8 cellular contexts compared by ENCODE assay signal in genomic region chr1:202192770-202193613, GRCh38. TPM values are rescaled to one million over a fixed set of nuclear protein-coding genes. Genes with fewer than 3 reads are reported as not detected.
DNase-seq lines count a peak whose midpoint lies in the region; ATAC-seq and TF ChIP-seq lines count a peak whose summit lies in the region.

No MANE protein-coding gene starts in this region.

- intact Hi-C loops in left ventricle myocardium superior (cut with micrococcal nuclease) = no loop called here
- intact Hi-C loops in sigmoid colon (cut with DNase I) = loop anchor here (2.0 kb wide), 1 partner anchor 122 kb away; no protein-coding TSS in a partner anchor

- H3K4me3 Mint-ChIP-seq in activated naive CD8-positive, alpha-beta T cell treated with anti-CD3 and anti-CD28 coated beads for 36 hours = no peak overlapping the region

- H3K27ac ChIP-seq in sigmoid colon = no peak overlapping the region

- TF ChIP-seq CTCF in sigmoid colon (IDR thresholded peaks at IDR 0.05) = peak; percentile 24 to 91 (median 74)

- H3K4me1 Mint-ChIP-seq in activated naive CD8-positive, alpha-beta T cell treated with anti-CD3 and anti-CD28 coated beads for 36 hours = peaks cover 3% of the 10 kb centered on the region

- no peak for TF ChIP-seq EP300 in sigmoid colon (IDR thresholded peaks at IDR 0.05)

- H3K9me3 Mint-ChIP-seq in activated naive CD8-positive, alpha-beta T cell treated with anti-CD3 and anti-CD28 coated beads for 36 hours = no peaks in the 10 kb centered on the region

- peaks cover 0 to 16% (median 9%) of the 10 kb centered on the region in 4 donors for H3K4me1 ChIP-seq in sigmoid colon

- DNase-seq in DMS53 treated with DMSO at 0.1 percent for 48 hours (lab: John Stamatoyannopoulos, UW; ENCODE audit: unreplicated experiment) = peak; percentile 27
- peak; percentile 75 for DNase-seq in HK-2 (ENCODE audit: unreplicated experiment)
- DNase-seq in activated naive CD8-positive, alpha-beta T cell treated with anti-CD3 and anti-CD28 coated beads for 36 hours = peak; percentile 64
- DNase-seq in left ventricle myocardium superior = peak; percentile 76
- DNase-seq in sigmoid colon = peak; percentile 77

- H3K36me3 Mint-ChIP-seq in activated naive CD8-positive, alpha-beta T cell treated with anti-CD3 and anti-CD28 coated beads for 36 hours = no peaks in the 10 kb centered on the region

- H3K27ac Mint-ChIP-seq in activated naive CD8-positive, alpha-beta T cell treated with anti-CD3 and anti-CD28 coated beads for 36 hours = no peak overlapping the region

- H3K4me3 ChIP-seq in sigmoid colon = peak overlapping the region in 2 of 4 donors; percentile 4 to 27

- peaks cover 12 to 27% (median 19%) of the 10 kb centered on the region in 3 donors for H3K27me3 ChIP-seq in sigmoid colon

- WGBS in sigmoid colon, 2 donors = 20 to 29% methylated on average over 18 of the region's 18 CpGs

- ATAC-seq in SK-N-SH treated with all-trans-retinoic acid at 6 μM for 48 hours (peak; percentile 72), left ventricle myocardium superior (peak; percentile 75), HG03025 (IDR thresholded peaks at IDR 0.05; ENCODE audit: low FRiP score, unreplicated experiment) (no peak), HG03139 (IDR thresholded peaks at IDR 0.05; ENCODE audit: unreplicated experiment) (no peak)

- H3K9me3 ChIP-seq in sigmoid colon = no peaks in the 10 kb centered on the region

- no peak for TF ChIP-seq POLR2A in sigmoid colon (IDR thresholded peaks at IDR 0.05)

- H3K27me3 Mint-ChIP-seq in activated naive CD8-positive, alpha-beta T cell treated with anti-CD3 and anti-CD28 coated beads for 36 hours = peaks cover 32% of the 10 kb centered on the region

- no peaks in the 10 kb centered on the region for H3K36me3 ChIP-seq in sigmoid colon

TF ChIP-seq in SK-N-SH treated with all-trans-retinoic acid at 6 μM for 48 hours, 23 proteins besides CTCF, POLR2A, EP300 and RAD21:
- TF ChIP-seq ZC3H10 (CRISPR knock-in tag; IDR thresholded peaks at IDR 0.05) (no peak), POU6F1 (CRISPR knock-in tag; IDR thresholded peaks at IDR 0.05; ENCODE audit: borderline replicate concordance, low read depth) (no peak), TOX (CRISPR knock-in tag; IDR thresholded peaks at IDR 0.05; ENCODE audit: borderline replicate concordance) (no peak), PATZ1 (CRISPR knock-in tag; IDR thresholded peaks at IDR 0.05; ENCODE audit: borderline replicate concordance) (no peak), ZFP3 (CRISPR knock-in tag; IDR thresholded peaks at IDR 0.05) (no peak), ISL1 (CRISPR knock-in tag; IDR thresholded peaks at IDR 0.05) (no peak), PPARA (CRISPR knock-in tag; IDR thresholded peaks at IDR 0.05; ENCODE audit: borderline replicate concordance) (no peak), BACH2 (CRISPR knock-in tag; IDR thresholded peaks at IDR 0.05; ENCODE audit: borderline replicate concordance) (no peak), ESRRG (CRISPR knock-in tag; IDR thresholded peaks at IDR 0.05) (no peak), ZNF8 (CRISPR knock-in tag; IDR thresholded peaks at IDR 0.05) (no peak), ARNTL (CRISPR knock-in tag; IDR thresholded peaks at IDR 0.05; ENCODE audit: borderline replicate concordance, low read depth) (no peak), OSR1 (CRISPR knock-in tag; IDR thresholded peaks at IDR 0.05) (no peak)

RNA-seq across cellular contexts. Expression of gene LGR6, which starts 0.6 kb away (rescaled TPM):
- total RNA-seq in activated naive CD8-positive, alpha-beta T cell treated with anti-CD3 and anti-CD28 coated beads for 36 hours = under 1 TPM; 0.06 to 0.22 TPM
- total RNA-seq in left ventricle myocardium superior = 2.9 TPM
- total RNA-seq in sigmoid colon = under 1 TPM in 2 of 4 donors, not detected in 2; 0.14 to 0.28 TPM
- 1 to 10 TPM in 1 of 3 donors, not detected in 2; 1.0 TPM for polyA plus RNA-seq in sigmoid colon

RNA-seq across cellular contexts. Expression of gene PTPN7, which starts 32.6 kb away (rescaled TPM):
- total RNA-seq in activated naive CD8-positive, alpha-beta T cell treated with anti-CD3 and anti-CD28 coated beads for 36 hours = 100 to 1,000 TPM; 317 to 329 TPM
- 0.92 TPM for total RNA-seq in left ventricle myocardium superior
- 1 to 10 TPM in 2 of 4 donors, under 1 TPM in 1, not detected in 1; 0.71 to 6.2 (median 3.0) TPM for total RNA-seq in sigmoid colon
- polyA plus RNA-seq in sigmoid colon = 10 to 100 TPM in 1 of 3 donors, 1 to 10 TPM in 2; 2.3 to 18.2 (median 6.0) TPM

RNA-seq across cellular contexts. Expression of gene ARL8A, which starts 48.5 kb away (rescaled TPM):
- total RNA-seq in activated naive CD8-positive, alpha-beta T cell treated with anti-CD3 and anti-CD28 coated beads for 36 hours = 10 to 100 TPM; 23.4 to 27.8 TPM
- total RNA-seq in left ventricle myocardium superior (65.1 TPM), sigmoid colon (10 to 100 TPM; 21.6 to 29.0 (median 25.2) TPM)
- 10 to 100 TPM; 13.8 to 22.4 (median 15.7) TPM for polyA plus RNA-seq in sigmoid colon

Comparison
In these comparisons a context has a peak if more than half of its experiments do, and no peak if none do; other contexts are left out.
1. DNase-seq: peak in every context shown above with its lines; median percentile 77 in sigmoid colon; 76 in left ventricle myocardium superior; 75 in HK-2; 64 in activated naive CD8-positive, alpha-beta T cell treated with anti-CD3 and anti-CD28 coated beads for 36 hours; 27 in DMS53 treated with DMSO at 0.1 percent for 48 hours.
2. ATAC-seq: peak in SK-N-SH treated with all-trans-retinoic acid at 6 μM for 48 hours (single experiment) and left ventricle myocardium superior (single experiment); none in HG03025 (single experiment) and HG03139 (single experiment).
3. RNA of gene PTPN7, which starts 32.6 kb away (total RNA-seq): 317 to 329 TPM in activated naive CD8-positive, alpha-beta T cell treated with anti-CD3 and anti-CD28 coated beads for 36 hours; 0.71 to 6.2 TPM in sigmoid colon and 0.92 TPM in left ventricle myocardium superior (single experiment); every median in the first group is over 10 times any median in the second.